ENCODE assay signal across 34 cellular contexts in the genomic region with DNA sequence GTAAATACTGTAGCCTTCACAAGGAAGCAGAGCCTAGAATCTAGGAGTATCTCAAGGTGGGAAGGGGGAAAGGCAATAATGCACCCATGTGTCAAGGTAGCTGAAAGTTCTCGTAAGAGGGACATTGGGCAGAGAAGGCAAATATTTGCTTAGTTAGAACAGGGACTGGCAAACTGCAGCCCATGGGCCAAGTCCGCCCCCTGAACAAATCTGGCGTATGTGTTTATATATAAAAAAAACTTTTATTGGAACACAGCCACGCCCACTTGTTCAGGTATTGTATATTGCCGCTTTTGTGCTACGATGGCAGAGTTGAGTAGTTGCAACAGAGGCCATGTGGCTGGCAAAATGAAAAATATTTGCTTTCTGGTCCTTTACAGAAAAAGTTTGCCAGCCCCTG. TPM values are rescaled to one million over a fixed set of nuclear protein-coding genes. Genes with fewer than 3 reads are reported as not detected.
"Had no signal": no experiment of that assay in that cellular context is flagged by ENCODE, and none has a peak within 500 bp of the region (broad histone marks: within the 10 kb centered on the region; RNA-seq: fewer than 3 reads in every experiment).

No MANE protein-coding gene starts in this region.

- H3K9me3 ChIP-seq: SJCRH30 had no signal

- ATAC-seq: activated CD4-positive, CD25-positive, alpha-beta regulatory T cell treated with anti-CD3 and anti-CD28 coated beads, Interleukin-2, amount 50 U/mL, for 24 hours; activated CD8-positive, alpha-beta memory T cell treated with anti-CD3 and anti-CD28 coated beads, Interleukin-2, amount 10 ng/mL, durations not matched to agents 7 days and 5 days; Panc1 had no signal

- H3K36me3 ChIP-seq: cardiac muscle cell, SJCRH30 had no signal

- H3K4me3 ChIP-seq: cardiac muscle cell, SJCRH30, SK-N-MC had no signal

- H3K27me3 ChIP-seq: cardiac muscle cell, SJCRH30 had no signal

- H3K27ac ChIP-seq: cardiac muscle cell, SJCRH30, SK-N-MC had no signal

- H3K4me1 ChIP-seq: SJCRH30 had no signal

- DNase-seq: activated CD4-positive, alpha-beta memory T cell treated with anti-CD3 and anti-CD28 coated beads, Interleukin-2, amount 10 ng/mL, durations not matched to agents 7 days and 5 days; activated CD4-positive, alpha-beta T cell treated with anti-CD3 and anti-CD28 coated beads for 4 hours; activated CD8-positive, alpha-beta memory T cell treated with anti-CD3 and anti-CD28 coated beads for 24 hours; activated CD8-positive, alpha-beta memory T cell treated with anti-CD3 and anti-CD28 coated beads, Interleukin-2, amount 10 ng/mL, durations not matched to agents 7 days and 5 days; activated CD8-positive, alpha-beta memory T cell treated with anti-CD3 and anti-CD28 coated beads, Interleukin-2, amount 50 U/mL, for 48 hours; activated effector memory CD4-positive, alpha-beta T cell treated with anti-CD3 and anti-CD28 coated beads, Interleukin-2, amount 50 U/mL, for 16 hours; activated naive CD4-positive, alpha-beta T cell; activated naive CD4-positive, alpha-beta T cell treated with anti-CD3 and anti-CD28 coated beads, Interleukin-2, amount 50 U/mL, for 16 hours; activated naive CD8-positive, alpha-beta T cell treated with anti-CD3 and anti-CD28 coated beads for 36 hours; activated T-cell treated with anti-CD3 and anti-CD28 coated beads, Interleukin-2, amount 50 U/mL, for 48 hours; amniotic stem cell; aorta; KG1; NCI-H1092 treated with DMSO at 0.1 percent for 48 hours; NCI-H1417; NCI-H146; NCI-H187; NCI-H2029 treated with DMSO at 0.1 percent for 48 hours; NCI-H2107; NCI-H2171 treated with DMSO at 0.1 percent for 48 hours; NCI-H2227 treated with DMSO at 0.1 percent for 48 hours; NCI-H446; NCI-H510A treated with DMSO at 0.1 percent for 48 hours; NCI-H526 treated with DMSO at 0.1 percent for 48 hours; SHP77; SJCRH30; T1000 had no signal

RNA-seq across cellular contexts. Expression of gene KCNN2, which starts 16.1 kb away (rescaled TPM):
- total RNA-seq: activated CD4-positive, alpha-beta memory T cell treated with anti-CD3 and anti-CD28 coated beads, Interleukin-2, amount 10 ng/mL, durations not matched to agents 7 days and 5 days; activated CD8-positive, alpha-beta memory T cell treated with anti-CD3 and anti-CD28 coated beads, Interleukin-2, amount 10 ng/mL, durations not matched to agents 7 days and 5 days; activated naive CD8-positive, alpha-beta T cell treated with anti-CD3 and anti-CD28 coated beads for 36 hours; RPMI7951; SJCRH30; T-helper 1 cell treated with Interleukin-12 subunit alpha and Interleukin-12 subunit beta and Interleukin-4 antibody, amounts not matched to agents 30 ng/mL and 1 ng/mL, for 36 hours; T-helper 2 cell treated with Interferon-gamma antibody and Interleukin-4, amounts not matched to agents 100 ng/mL and 5 ng/mL, for 36 hours had no signal
- polyA plus RNA-seq: aorta had no signal
